ENCODE assay signal across 1 cellular context in genomic region chr6:4620284-4621228, GRCh38.
TF ChIP-seq lines count a peak whose summit lies in the region.

No MANE protein-coding gene starts in this region.

TF ChIP-seq in K562, 482 proteins besides CTCF, POLR2A, EP300 and RAD21 (continued from another document):
- TF ChIP-seq ZNF518B (CRISPR knock-in tag; IDR thresholded peaks at IDR 0.05), result no peak
- TF ChIP-seq EGR1 (conservative IDR thresholded peaks at IDR 0.05), result no peak
- no peak for TF ChIP-seq ZNF165 (CRISPR knock-in tag; IDR thresholded peaks at IDR 0.05; ENCODE audit: borderline replicate concordance)
- 0 out of 2 replicates have a peak, but pooled peaks have one; percentile 17 for TF ChIP-seq ZBED1 (IDR thresholded peaks at IDR 0.05)
- no peak for TF ChIP-seq FOXA1 (IDR thresholded peaks at IDR 0.05; ENCODE audit: borderline replicate concordance)
- 0 out of 2 replicates have a peak, but pooled peaks have one; percentile 2 for TF ChIP-seq MAFK (IDR thresholded peaks at IDR 0.05; ENCODE audit: low read length)
- TF ChIP-seq RBM14 (IDR thresholded peaks at IDR 0.05; ENCODE audit: borderline replicate concordance, insufficient read depth, low read depth, low read length), result no peak
- no peak for TF ChIP-seq GTF2E2 (tag; IDR thresholded peaks at IDR 0.05)
- no peak for TF ChIP-seq MCM7 (IDR thresholded peaks at IDR 0.05)
- peak; percentile 99 for TF ChIP-seq KLF1 (tag; IDR thresholded peaks at IDR 0.05)
- peak in 1 of 2 experiments; percentile 76; a peak in 3 of 4 replicates for TF ChIP-seq MAZ (CRISPR knock-in tag; conservative IDR thresholded peaks at IDR 0.05 in 1 of 2, IDR thresholded peaks at IDR 0.05 in 1 of 2)
- peak; percentile 93 for TF ChIP-seq HDAC3 (IDR thresholded peaks at IDR 0.05; ENCODE audit: borderline replicate concordance, partially characterized antibody)
- TF ChIP-seq BCOR (IDR thresholded peaks at IDR 0.05), result peak; percentile 91
- TF ChIP-seq PRMT5 (CRISPR knock-in tag; IDR thresholded peaks at IDR 0.05), result no peak
- TF ChIP-seq HLTF (IDR thresholded peaks at IDR 0.05), result peak; percentile 60
- peak; percentile 72; the same call in 1 of the 2 replicates for TF ChIP-seq ZNF584 (CRISPR knock-in tag; IDR thresholded peaks at IDR 0.05; ENCODE audit: low read depth)
- TF ChIP-seq ETV1 (tag; conservative IDR thresholded peaks at IDR 0.05; ENCODE audit: low read depth), result peak; percentile 36; the same call in 1 of the 2 replicates
- TF ChIP-seq PRPF4 (IDR thresholded peaks at IDR 0.05; ENCODE audit: insufficient read depth, low read depth, low read length, poor library complexity, severe bottlenecking), result no peak
- TF ChIP-seq XRCC3 (IDR thresholded peaks at IDR 0.05), result no peak
- TF ChIP-seq KLF16 (IDR thresholded peaks at IDR 0.05), result peak; percentile 96
- TF ChIP-seq ELF4 (CRISPR knock-in tag; IDR thresholded peaks at IDR 0.05), result peak; percentile 45
- TF ChIP-seq EHMT2 (IDR thresholded peaks at IDR 0.05), result peak; percentile 26; the same call in 1 of the 2 replicates
- no peak for TF ChIP-seq ZNF12 (CRISPR knock-in tag; IDR thresholded peaks at IDR 0.05)
- peak; percentile 78; the same call in 1 of the 2 replicates for TF ChIP-seq ZNF644 (tag; IDR thresholded peaks at IDR 0.05; ENCODE audit: low read depth)
- TF ChIP-seq TEAD4 (IDR thresholded peaks at IDR 0.05; ENCODE audit: low read length), result peak; percentile 96
- no peak for TF ChIP-seq TEAD4 (CRISPR knock-in tag; IDR thresholded peaks at IDR 0.05; ENCODE audit: borderline replicate concordance)
- TF ChIP-seq ARID3A (IDR thresholded peaks at IDR 0.05; ENCODE audit: borderline replicate concordance, low read depth, low read length), result no peak
- no peak for TF ChIP-seq ZNF696 (CRISPR knock-in tag; conservative IDR thresholded peaks at IDR 0.05)
- TF ChIP-seq SIX5 (IDR thresholded peaks at IDR 0.05; ENCODE audit: borderline replicate concordance in 1 of 2, insufficient read depth in 1 of 2, low read depth in 1 of 2, low read length in 2 of 2), result no peak; a peak in 1 of 4 replicates
- TF ChIP-seq SMARCE1 (IDR thresholded peaks at IDR 0.05), result peak; percentile 92
- TF ChIP-seq NRF1 (conservative IDR thresholded peaks at IDR 0.05 in 1 of 2, IDR thresholded peaks at IDR 0.05 in 1 of 2), result peak in 1 of 2 experiments; percentile 24; a peak in 1 of 4 replicates
- TF ChIP-seq NCOA1 (IDR thresholded peaks at IDR 0.05; ENCODE audit: low read depth), result peak; percentile 89
- TF ChIP-seq SREBF2 (CRISPR knock-in tag; IDR thresholded peaks at IDR 0.05), result no peak
- TF ChIP-seq KAT7 (CRISPR knock-in tag; IDR thresholded peaks at IDR 0.05; ENCODE audit: borderline replicate concordance), result no peak
- no peak for TF ChIP-seq MED1 (CRISPR knock-in tag; IDR thresholded peaks at IDR 0.05; ENCODE audit: borderline replicate concordance)
- TF ChIP-seq NR2F6 (CRISPR knock-in tag; IDR thresholded peaks at IDR 0.05), result 0 out of 2 replicates have a peak, but pooled peaks have one; percentile 28
- TF ChIP-seq HMG20B (CRISPR knock-in tag; IDR thresholded peaks at IDR 0.05), result no peak
- peak in 1 of 2 experiments; percentile 18; a peak in 1 of 4 replicates for TF ChIP-seq FOXK2 (conservative IDR thresholded peaks at IDR 0.05 in 1 of 2, IDR thresholded peaks at IDR 0.05 in 1 of 2; ENCODE audit: low read depth in 2 of 2)
- peak; percentile 69 for TF ChIP-seq MEIS2 (IDR thresholded peaks at IDR 0.05; ENCODE audit: partially characterized antibody)
- peak; percentile 93 to 96 for TF ChIP-seq TRIM24 (IDR thresholded peaks at IDR 0.05)
- TF ChIP-seq FOSL1 (tag; conservative IDR thresholded peaks at IDR 0.05), result peak; percentile 87
- no peak for TF ChIP-seq NR4A1 (CRISPR knock-in tag; IDR thresholded peaks at IDR 0.05)
- TF ChIP-seq NR4A1 (tag; IDR thresholded peaks at IDR 0.05), result peak; percentile 92
- 0 out of 2 replicates have a peak, but pooled peaks have one; percentile 16 for TF ChIP-seq ZC3H8 (IDR thresholded peaks at IDR 0.05)
- TF ChIP-seq DPF2 (IDR thresholded peaks at IDR 0.05), result peak; percentile 94
- TF ChIP-seq ZNF589 (CRISPR knock-in tag; IDR thresholded peaks at IDR 0.05; ENCODE audit: low read depth), result peak; percentile 77; the same call in 1 of the 2 replicates
- peak; percentile 78 for TF ChIP-seq CTBP1 (IDR thresholded peaks at IDR 0.05; ENCODE audit: borderline replicate concordance)
- TF ChIP-seq ZNF57 (CRISPR knock-in tag; IDR thresholded peaks at IDR 0.05), result no peak
- no peak for TF ChIP-seq ZNF174 (CRISPR knock-in tag; IDR thresholded peaks at IDR 0.05)
- TF ChIP-seq, protein P1, sequence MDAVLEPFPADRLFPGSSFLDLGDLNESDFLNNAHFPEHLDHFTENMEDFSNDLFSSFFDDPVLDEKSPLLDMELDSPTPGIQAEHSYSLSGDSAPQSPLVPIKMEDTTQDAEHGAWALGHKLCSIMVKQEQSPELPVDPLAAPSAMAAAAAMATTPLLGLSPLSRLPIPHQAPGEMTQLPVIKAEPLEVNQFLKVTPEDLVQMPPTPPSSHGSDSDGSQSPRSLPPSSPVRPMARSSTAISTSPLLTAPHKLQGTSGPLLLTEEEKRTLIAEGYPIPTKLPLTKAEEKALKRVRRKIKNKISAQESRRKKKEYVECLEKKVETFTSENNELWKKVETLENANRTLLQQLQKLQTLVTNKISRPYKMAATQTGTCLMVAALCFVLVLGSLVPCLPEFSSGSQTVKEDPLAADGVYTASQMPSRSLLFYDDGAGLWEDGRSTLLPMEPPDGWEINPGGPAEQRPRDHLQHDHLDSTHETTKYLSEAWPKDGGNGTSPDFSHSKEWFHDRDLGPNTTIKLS (IDR thresholded peaks at IDR 0.05; ENCODE audit: borderline replicate concordance, low read depth), result no peak
- TF ChIP-seq GATAD2A (IDR thresholded peaks at IDR 0.05), result peak; percentile 69; the same call in 1 of the 2 replicates
- 0 out of 2 replicates have a peak, but pooled peaks have one; percentile 40 for TF ChIP-seq EP400 (IDR thresholded peaks at IDR 0.05)
- no peak for TF ChIP-seq LARP7 (IDR thresholded peaks at IDR 0.05)
- no peak; the same call in 1 of the 2 replicates for TF ChIP-seq TCFL5 (CRISPR knock-in tag; conservative IDR thresholded peaks at IDR 0.05)
- 0 out of 2 replicates have a peak, but pooled peaks have one; percentile 5 for TF ChIP-seq KLF13 (tag; IDR thresholded peaks at IDR 0.05; ENCODE audit: borderline replicate concordance, low read depth)
- TF ChIP-seq SAFB2 (IDR thresholded peaks at IDR 0.05; ENCODE audit: borderline replicate concordance, low read depth, low read length, severe bottlenecking), result no peak
- peak in 1 of 2 experiments; percentile 70; a peak in 1 of 4 replicates for TF ChIP-seq ETV6 (IDR thresholded peaks at IDR 0.05; ENCODE audit: borderline replicate concordance in 1 of 2, low read depth in 2 of 2, low read length in 1 of 2)
- no peak for TF ChIP-seq ETV6 (CRISPR knock-in tag; IDR thresholded peaks at IDR 0.05; ENCODE audit: borderline replicate concordance)
